ENCODE assay signal across 17 cellular contexts in genomic region chr14:56998728-56999127, GRCh38.
DNase-seq lines count a peak whose midpoint lies in the region; ATAC-seq and TF ChIP-seq lines count a peak whose summit lies in the region.
"Had no signal": no experiment of that assay in that cellular context is flagged by ENCODE, and none has a peak within 500 bp of the region (broad histone marks: within the 10 kb centered on the region; RNA-seq: fewer than 3 reads in every experiment).

No MANE protein-coding gene starts in this region.

- H3K4me3 Mint-ChIP-seq in GM23338: no peak overlapping the region
- H3K4me3 Mint-ChIP-seq in progenitor cell of endocrine pancreas (ENCODE audit: low read depth): no peak overlapping the region
- no peak overlapping the region for H3K4me3 Mint-ChIP-seq in glutamatergic neuron (ENCODE audit: unreplicated experiment)
- H3K4me3 Mint-ChIP-seq: H9 had no signal

- no peak overlapping the region for H4K91ac ChIP-seq in trophoblast cell (ENCODE audit: low read depth, low read length)

- TF ChIP-seq CTCF in GM23338 (conservative IDR thresholded peaks at IDR 0.05; ENCODE audit: low read depth in 2 of 2) (no peak), progenitor cell of endocrine pancreas (IDR thresholded peaks at IDR 0.05; ENCODE audit: unreplicated experiment) (no peak), glutamatergic neuron (IDR thresholded peaks at IDR 0.05; ENCODE audit: partially characterized antibody, unreplicated experiment) (no peak)

- ATAC-seq in GM23338 (peak; percentile 88), GM19324 (IDR thresholded peaks at IDR 0.05; ENCODE audit: low FRiP score, unreplicated experiment) (no peak)
- ATAC-seq: PC-3 had no signal

- H2AFZ ChIP-seq in GM23338: 0 out of 2 replicates have a peak overlapping the region, but pooled peaks have one; percentile 6
- no peak overlapping the region for H2AFZ ChIP-seq in trophoblast cell (ENCODE audit: insufficient read depth, low read length, poor library complexity)

- H3K9me3 Mint-ChIP-seq in GM23338 (no peaks in the 10 kb centered on the region), progenitor cell of endocrine pancreas (ENCODE audit: low read depth) (no peaks in the 10 kb centered on the region), glutamatergic neuron (ENCODE audit: unreplicated experiment) (peaks cover 2% of the 10 kb centered on the region)
- H3K9me3 Mint-ChIP-seq: H9 had no signal

- peak; percentile 69 for DNase-seq in GM23338 (ENCODE audit: low spot score)
- DNase-seq in NT2/D1 (ENCODE audit: low read depth, low spot score): peak; percentile 39
- DNase-seq in iPS DF 19.7 (ENCODE audit: low read depth, low spot score): peak; percentile 35
- DNase-seq in trophoblast cell: peak in 1 of 2 donors; percentile 69
- no peak for DNase-seq in progenitor cell of endocrine pancreas (ENCODE audit: low spot score, unreplicated experiment)
- DNase-seq in glutamatergic neuron: no peak
- DNase-seq: COR-L47, DMS53, H9, IMR-90, NCI-H1105, NCI-H187, NCI-H345, NCI-H526, PC-3, SJCRH30 had no signal

- H3K27me3 ChIP-seq in GM23338 (ENCODE audit: insufficient read depth) (no peaks in the 10 kb centered on the region), NT2/D1 (ENCODE audit: insufficient read depth, insufficient read length) (no peaks in the 10 kb centered on the region), trophoblast cell (ENCODE audit: insufficient read depth, low read length) (no peaks in the 10 kb centered on the region)
- H3K27me3 ChIP-seq: SJCRH30 had no signal

- WGBS in trophoblast cell (ENCODE audit: extremely low coverage, insufficient coverage, insufficient read length): no CpG with 5 or more reads among the region's 1 CpG

- H3K9me3 ChIP-seq in NT2/D1 (ENCODE audit: insufficient read depth, low read length): no peaks in the 10 kb centered on the region
- H3K9me3 ChIP-seq in trophoblast cell (ENCODE audit: insufficient read depth, low read depth, low read length): no peaks in the 10 kb centered on the region
- H3K9me3 ChIP-seq: SJCRH30 had no signal

- no peaks in the 10 kb centered on the region for H4K20me1 ChIP-seq in GM23338 (replicated peaks; ENCODE audit: insufficient read depth)

- no peak overlapping the region; the same call in 1 of the 2 replicates for H3K27ac Mint-ChIP-seq in GM23338
- no peak overlapping the region for H3K27ac Mint-ChIP-seq in progenitor cell of endocrine pancreas
- H3K27ac Mint-ChIP-seq in glutamatergic neuron (ENCODE audit: unreplicated experiment): no peak overlapping the region

- H4K8ac ChIP-seq in trophoblast cell (ENCODE audit: low read depth, low read length): no peak overlapping the region

- H3F3A ChIP-seq in GM23338 (replicated peaks; ENCODE audit: low read depth): no peaks in the 10 kb centered on the region

- no peak overlapping the region for H2AK5ac ChIP-seq in trophoblast cell (ENCODE audit: low read length)

- H3K79me1 ChIP-seq in trophoblast cell (ENCODE audit: low read length): no peaks in the 10 kb centered on the region

- H3K4me3 ChIP-seq in GM23338: no peak overlapping the region
- H3K4me3 ChIP-seq in NT2/D1 (ENCODE audit: insufficient read length, low read depth): no peak overlapping the region
- H3K4me3 ChIP-seq in trophoblast cell (ENCODE audit: low read depth, low read length): no peak overlapping the region
- H3K4me3 ChIP-seq: SJCRH30 had no signal

- H2BK120ac ChIP-seq in trophoblast cell (ENCODE audit: insufficient read depth, low read length, poor library complexity): no peak overlapping the region

- H3K9me2 ChIP-seq in GM23338 (ENCODE audit: insufficient read depth): peaks cover 18% of the 10 kb centered on the region

- no peak overlapping the region for H3K4ac ChIP-seq in trophoblast cell (ENCODE audit: low read depth, low read length)

- H2BK5ac ChIP-seq in trophoblast cell (ENCODE audit: low read depth, low read length, poor library complexity): no peak overlapping the region

- H4K12ac ChIP-seq in trophoblast cell (ENCODE audit: low read depth, low read length): no peak overlapping the region

- H3K9ac ChIP-seq in NT2/D1 (ENCODE audit: insufficient read length, low read depth) (no peak overlapping the region), trophoblast cell (ENCODE audit: low read length) (no peak overlapping the region)

- H3K4me1 Mint-ChIP-seq in GM23338: peaks cover 29% of the 10 kb centered on the region
- peaks cover 10% of the 10 kb centered on the region for H3K4me1 Mint-ChIP-seq in progenitor cell of endocrine pancreas (ENCODE audit: low read depth)
- no peaks in the 10 kb centered on the region for H3K4me1 Mint-ChIP-seq in glutamatergic neuron (ENCODE audit: low read depth, unreplicated experiment)

- H3K14ac ChIP-seq in trophoblast cell (ENCODE audit: low read length): no peak overlapping the region

- H3K4me1 ChIP-seq in GM23338 (ENCODE audit: insufficient read depth) (peaks cover 34% of the 10 kb centered on the region), NT2/D1 (ENCODE audit: insufficient read depth, insufficient read length) (no peaks in the 10 kb centered on the region), trophoblast cell (ENCODE audit: control insufficient read depth in 1 of 2, insufficient read depth in 2 of 2, low read length in 2 of 2) (peaks cover 0 to 8% of the 10 kb centered on the region in 2 experiments)
- H3K4me1 ChIP-seq: SJCRH30 had no signal

- H3K36me3 ChIP-seq in GM23338 (ENCODE audit: insufficient read depth): no peaks in the 10 kb centered on the region
- H3K36me3 ChIP-seq in NT2/D1 (ENCODE audit: insufficient read depth, insufficient read length, low read length): no peaks in the 10 kb centered on the region
- H3K36me3 ChIP-seq in trophoblast cell (ENCODE audit: control insufficient read depth in 1 of 2, insufficient read depth in 2 of 2, low read length in 2 of 2): no peaks in the 10 kb centered on the region
- H3K36me3 ChIP-seq: SJCRH30 had no signal

- H3K27me3 Mint-ChIP-seq in GM23338 (ENCODE audit: insufficient read depth, low read depth, poor library complexity) (no peaks in the 10 kb centered on the region), progenitor cell of endocrine pancreas (peaks cover 39% of the 10 kb centered on the region), glutamatergic neuron (ENCODE audit: unreplicated experiment) (no peaks in the 10 kb centered on the region)

- H3K79me2 ChIP-seq in GM23338 (replicated peaks; ENCODE audit: insufficient read depth) (no peaks in the 10 kb centered on the region), trophoblast cell (ENCODE audit: control insufficient read depth, insufficient read depth, low read length, poor library complexity) (no peaks in the 10 kb centered on the region)

- H3K18ac ChIP-seq in trophoblast cell (ENCODE audit: low read length): no peak overlapping the region

- no peak overlapping the region for H3K27ac ChIP-seq in GM23338 (ENCODE audit: low read depth)
- no peak overlapping the region for H3K27ac ChIP-seq in trophoblast cell (ENCODE audit: low read depth, low read length)
- H3K27ac ChIP-seq: SJCRH30 had no signal

- no peak overlapping the region for H2BK12ac ChIP-seq in trophoblast cell (ENCODE audit: low read length)

- no peak overlapping the region for H3K23ac ChIP-seq in trophoblast cell (ENCODE audit: low read length)

- H3K36me3 Mint-ChIP-seq in GM23338 (ENCODE audit: low read depth) (no peaks in the 10 kb centered on the region; the same call in 2 of the 3 replicates), progenitor cell of endocrine pancreas (ENCODE audit: insufficient read depth) (no peaks in the 10 kb centered on the region), glutamatergic neuron (ENCODE audit: unreplicated experiment) (no peaks in the 10 kb centered on the region)

- H3K4me2 ChIP-seq in GM23338 (peak overlapping the region; percentile 22; the same call in 1 of the 2 replicates), trophoblast cell (ENCODE audit: low read length) (peak overlapping the region; percentile 14)

TF ChIP-seq in GM23338, 12 proteins besides CTCF, POLR2A, EP300 and RAD21 (continues in another document):
- TF ChIP-seq STAT1 (IDR thresholded peaks at IDR 0.05; ENCODE audit: unreplicated experiment): no peak
- no peak for TF ChIP-seq ZNF331 (CRISPR knock-in tag; IDR thresholded peaks at IDR 0.05; ENCODE audit: low read depth)
- no peak for TF ChIP-seq ZNF114 (CRISPR knock-in tag; IDR thresholded peaks at IDR 0.05)
- no peak for TF ChIP-seq JUNB (IDR thresholded peaks at IDR 0.05; ENCODE audit: unreplicated experiment)
- no peak for TF ChIP-seq EZH2phosphoT487 (IDR thresholded peaks at IDR 0.05; ENCODE audit: unreplicated experiment)
- no peak for TF ChIP-seq POLR2AphosphoS5 (IDR thresholded peaks at IDR 0.05; ENCODE audit: low read depth)
- no peak for TF ChIP-seq REST (IDR thresholded peaks at IDR 0.05; ENCODE audit: unreplicated experiment)
- no peak for TF ChIP-seq EZH2 (IDR thresholded peaks at IDR 0.05; ENCODE audit: low read depth, unreplicated experiment)

Comparison
In these comparisons a context has a peak if more than half of its experiments do, and no peak if none do; other contexts are left out.
1. DNase-seq: peak in GM23338 (single experiment), NT2/D1 (single experiment) and iPS DF 19.7 (single experiment); none in progenitor cell of endocrine pancreas (single experiment) and glutamatergic neuron (single experiment).